Comparison of ENCODE assay signal across 8 cellular contexts in the genomic region with DNA sequence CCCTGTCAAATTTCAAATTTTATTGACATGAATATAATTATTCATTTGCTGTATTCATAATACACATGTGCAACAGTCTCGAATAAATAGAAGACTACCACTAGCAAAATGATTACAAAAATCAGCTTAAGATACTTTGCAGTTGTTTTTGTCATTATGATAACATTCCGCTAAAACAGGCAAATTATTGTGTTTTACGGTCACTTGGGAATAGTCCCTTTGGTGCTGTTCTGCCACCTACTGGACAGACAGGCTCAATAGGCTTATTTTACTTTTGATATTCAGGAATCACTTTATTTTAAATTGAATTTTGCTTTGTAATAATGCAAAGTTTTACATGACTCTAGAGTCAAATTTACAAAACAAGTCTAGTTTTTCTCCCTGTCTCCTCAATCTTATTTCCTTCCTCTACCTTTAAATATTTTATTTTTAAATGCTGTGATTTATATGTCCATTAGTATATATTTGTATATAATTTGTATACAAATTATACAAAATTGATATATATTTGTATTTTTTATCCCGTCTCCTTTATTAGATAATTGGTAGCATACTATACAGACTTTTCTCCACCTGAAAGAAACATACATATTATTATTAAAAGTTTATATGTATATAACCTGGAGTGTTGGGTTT.
DNase-seq lines count a peak whose midpoint lies in the region; ATAC-seq and TF ChIP-seq lines count a peak whose summit lies in the region.

No MANE protein-coding gene starts in this region.

- peaks cover 19% of the 10 kb centered on the region for H3K27me3 Mint-ChIP-seq in activated CD4-positive, alpha-beta T cell treated with anti-CD3 and anti-CD28 coated beads for 36 hours

- H3K27me3 ChIP-seq in MM.1S (replicated peaks; ENCODE audit: insufficient read depth, low read length) (no peaks in the 10 kb centered on the region), ascending aorta (no peaks in the 10 kb centered on the region)

- no peaks in the 10 kb centered on the region for H3K9me3 Mint-ChIP-seq in activated CD4-positive, alpha-beta T cell treated with anti-CD3 and anti-CD28 coated beads for 36 hours (ENCODE audit: low read depth)

- H3K9me2 ChIP-seq in MM.1S (replicated peaks; ENCODE audit: insufficient read depth, low read length), result no peaks in the 10 kb centered on the region

- peak; percentile 46 for DNase-seq in activated CD4-positive, alpha-beta T cell treated with anti-CD3 and anti-CD28 coated beads for 36 hours
- no peak for DNase-seq in activated CD4-positive, alpha-beta T cell treated with anti-CD3 and anti-CD28 coated beads, Interleukin-2, amount 50 U/mL, for 48 hours
- DNase-seq in MM.1S (peak; percentile 41), ascending aorta (ENCODE audit: low spot score in 2 of 2) (no peak), kidney glomerular epithelial cell (lab: John Stamatoyannopoulos, UW) (peak; percentile 49), mesenteric fat pad (ENCODE audit: low spot score) (no peak)

- H3K4me2 ChIP-seq in MM.1S (ENCODE audit: low read depth, low read length), result no peak overlapping the region

- H3K27ac ChIP-seq in MM.1S (ENCODE audit: low read length) (no peak overlapping the region), ascending aorta (no peak overlapping the region)

- POLR2A ChIA-PET in activated CD4-positive, alpha-beta T cell treated with anti-CD3 and anti-CD28 coated beads for 36 hours (lab: Charles Lee), result no interaction called here

- no peak for ATAC-seq in activated CD4-positive, alpha-beta T cell treated with anti-CD3 and anti-CD28 coated beads for 36 hours
- ATAC-seq in GM21825 (IDR thresholded peaks at IDR 0.05; ENCODE audit: unreplicated experiment) (no peak), GM19397 (IDR thresholded peaks at IDR 0.05; ENCODE audit: unreplicated experiment) (no peak)

- no peaks in the 10 kb centered on the region for H3K36me3 Mint-ChIP-seq in activated CD4-positive, alpha-beta T cell treated with anti-CD3 and anti-CD28 coated beads for 36 hours (ENCODE audit: low read depth)

- no peaks in the 10 kb centered on the region for H3F3A ChIP-seq in MM.1S (ENCODE audit: insufficient read depth, low read length)

- no peaks in the 10 kb centered on the region for H3K9me3 ChIP-seq in MM.1S (replicated peaks; ENCODE audit: insufficient read depth, low read length)
- no peaks in the 10 kb centered on the region for H3K9me3 ChIP-seq in ascending aorta

- H3K4me1 Mint-ChIP-seq in activated CD4-positive, alpha-beta T cell treated with anti-CD3 and anti-CD28 coated beads for 36 hours, result no peaks in the 10 kb centered on the region

- no peak overlapping the region for H2AFZ ChIP-seq in MM.1S (ENCODE audit: low read length)

- intact Hi-C loops in activated CD4-positive, alpha-beta T cell treated with anti-CD3 and anti-CD28 coated beads for 36 hours (cut with DNase I, micrococcal nuclease), result loop anchor here (1.0 to 5.0 kb wide), 2 partner anchors 228 to 717 kb away; no protein-coding TSS in a partner anchor
- intact Hi-C loops in ascending aorta (cut with DNase I), result loop anchor here (2.0 to 5.0 kb wide), 4 partner anchors 87 to 717 kb away; no protein-coding TSS in a partner anchor

- H3K4me3 Mint-ChIP-seq in activated CD4-positive, alpha-beta T cell treated with anti-CD3 and anti-CD28 coated beads for 36 hours, result no peak overlapping the region

- H4K20me1 ChIP-seq in MM.1S (ENCODE audit: insufficient read depth, low read length), result no peaks in the 10 kb centered on the region

- no peak overlapping the region for H3K9ac ChIP-seq in MM.1S (ENCODE audit: low read length)

- peak; percentile 74 for TF ChIP-seq CTCF in MM.1S (IDR thresholded peaks at IDR 0.05; ENCODE audit: low read length)
- TF ChIP-seq CTCF in ascending aorta (IDR thresholded peaks at IDR 0.05), result peak; percentile 42 to 74 (median 67)

- H3K36me3 ChIP-seq in MM.1S (replicated peaks; ENCODE audit: insufficient read depth, low read length) (no peaks in the 10 kb centered on the region), ascending aorta (no peaks in the 10 kb centered on the region)

- CTCF ChIA-PET in activated CD4-positive, alpha-beta T cell treated with anti-CD3 and anti-CD28 coated beads for 36 hours (lab: Charles Lee), result interaction anchor here (0.9 to 1.7 kb wide), 5 partner anchors 10 to 320 kb away, joined by 3 to 18 read pairs (median 6); no protein-coding TSS in a partner anchor

- H3K27ac Mint-ChIP-seq in activated CD4-positive, alpha-beta T cell treated with anti-CD3 and anti-CD28 coated beads for 36 hours, result no peak overlapping the region

- H3K4me1 ChIP-seq in MM.1S (ENCODE audit: low read length), result no peaks in the 10 kb centered on the region
- H3K4me1 ChIP-seq in ascending aorta, result no peaks in the 10 kb centered on the region

- H3K4me3 ChIP-seq in MM.1S (ENCODE audit: low read length), result no peak overlapping the region
- no peak overlapping the region for H3K4me3 ChIP-seq in ascending aorta

- no peaks in the 10 kb centered on the region for H3K79me2 ChIP-seq in MM.1S (ENCODE audit: low read length)

Comparison
In these comparisons a context has a peak if more than half of its experiments do, and no peak if none do; other contexts are left out.
1. DNase-seq: peak in activated CD4-positive, alpha-beta T cell treated with anti-CD3 and anti-CD28 coated beads for 36 hours (single experiment), MM.1S (single experiment) and kidney glomerular epithelial cell (single experiment); none in activated CD4-positive, alpha-beta T cell treated with anti-CD3 and anti-CD28 coated beads, Interleukin-2, amount 50 U/mL, for 48 hours (0 of 2), ascending aorta (0 of 2) and mesenteric fat pad (single experiment).